1 cellular context compared by ENCODE assay signal in genomic region chr9:123268950-123269302, GRCh38.
TF ChIP-seq lines count a peak whose summit lies in the region.

No MANE protein-coding gene starts in this region.

TF ChIP-seq in HCT116, 20 proteins besides CTCF, POLR2A, EP300 and RAD21 (continued from another document):
- no peak for TF ChIP-seq REST (IDR thresholded peaks at IDR 0.05; ENCODE audit: low read depth)
- TF ChIP-seq, protein P1, sequence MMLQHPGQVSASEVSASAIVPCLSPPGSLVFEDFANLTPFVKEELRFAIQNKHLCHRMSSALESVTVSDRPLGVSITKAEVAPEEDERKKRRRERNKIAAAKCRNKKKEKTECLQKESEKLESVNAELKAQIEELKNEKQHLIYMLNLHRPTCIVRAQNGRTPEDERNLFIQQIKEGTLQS (IDR thresholded peaks at IDR 0.05) = no peak
- TF ChIP-seq TCF7L2 (IDR thresholded peaks at IDR 0.05; ENCODE audit: borderline replicate concordance, extremely low read depth, insufficient read depth, insufficient read length) = no peak
- no peak for TF ChIP-seq ZFX (IDR thresholded peaks at IDR 0.05)
